Comparison of ENCODE assay signal across 29 cellular contexts in the genomic region with DNA sequence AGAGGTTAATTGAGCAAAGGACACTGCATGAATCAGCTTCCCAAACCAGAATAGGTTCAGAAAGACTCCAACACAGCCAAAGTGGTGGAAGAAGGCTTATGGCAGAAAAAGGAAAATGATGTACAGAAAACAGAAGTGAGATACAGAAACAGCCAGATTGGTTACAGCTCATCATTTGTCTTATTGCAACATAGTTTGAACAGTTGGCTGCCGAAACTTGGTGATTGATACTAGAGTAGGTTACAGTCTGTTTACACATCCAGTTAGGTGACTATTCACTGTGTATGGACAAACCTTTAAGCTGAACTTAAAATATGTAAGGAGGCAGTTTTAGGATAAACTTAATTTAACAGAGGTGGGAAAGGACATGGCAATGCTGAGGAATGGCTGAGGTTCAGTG. TPM values are rescaled to one million over a fixed set of nuclear protein-coding genes. Genes with fewer than 3 reads are reported as not detected.
DNase-seq lines count a peak whose midpoint lies in the region; ATAC-seq and TF ChIP-seq lines count a peak whose summit lies in the region.
"Had no signal": no experiment of that assay in that cellular context is flagged by ENCODE, and none has a peak within 500 bp of the region (broad histone marks: within the 10 kb centered on the region; RNA-seq: fewer than 3 reads in every experiment).

No MANE protein-coding gene starts in this region.

- no peak overlapping the region for H3K4me3 ChIP-seq in breast epithelium
- no peak overlapping the region for H3K4me3 ChIP-seq in PC-3 (ENCODE audit: low read length)
- no peak overlapping the region for H3K4me3 ChIP-seq in SK-N-SH (ENCODE audit: low read depth in 2 of 2, low read length in 1 of 2)
- H3K4me3 ChIP-seq: left lung, neural progenitor cell, pancreas, SK-N-MC, skin epidermis, upper lobe of right lung had no signal

- H3K36me3 Mint-ChIP-seq in MCF 10A (ENCODE audit: insufficient read depth, unreplicated experiment), result no peaks in the 10 kb centered on the region
- no peaks in the 10 kb centered on the region for H3K36me3 Mint-ChIP-seq in activated T-helper 2 cell treated with anti-CD3 and anti-CD28 coated beads, Interferon-gamma antibody, Interleukin-2, Interleukin-4, amounts not matched to agents 10 μg/mL and 5 μg/mL and 100 μg/mL, durations not matched to agents 14 hours and 24 hours and 36 hours (ENCODE audit: low read depth)
- H3K36me3 Mint-ChIP-seq in activated CD8-positive, alpha-beta T cell treated with anti-CD3 and anti-CD28 coated beads, Interleukin-2, amount 10 ng/mL, durations not matched to agents 7 days and 5 days (ENCODE audit: low read depth), result no peaks in the 10 kb centered on the region
- H3K36me3 Mint-ChIP-seq: activated naive CD4-positive, alpha-beta T cell treated with anti-CD3 and anti-CD28 coated beads, Interleukin-2, amount 50 U/mL, for 24 hours; neural progenitor cell; stimulated activated memory B cell treated with anti-CD40 and anti-IgM and Interleukin-4, amounts not matched to agents 10 μg/mL and 1 μg/mL and 100 μg/mL, for 72 hours had no signal

- no peak overlapping the region for H3K27ac ChIP-seq in breast epithelium
- H3K27ac ChIP-seq in PC-3 (ENCODE audit: low read length), result no peak overlapping the region
- H3K27ac ChIP-seq in SK-N-SH (ENCODE audit: low read depth in 2 of 2, low read length in 1 of 2), result no peak overlapping the region
- H3K27ac ChIP-seq: left lung, neural progenitor cell, pancreas, SK-N-MC, skin epidermis, upper lobe of right lung had no signal

- H3K9ac ChIP-seq in PC-3 (ENCODE audit: low read length), result no peak overlapping the region
- H3K9ac ChIP-seq in SK-N-SH, result no peak overlapping the region
- H3K9ac ChIP-seq: neural progenitor cell had no signal

- BruUV-seq in MCF 10A (replicated peaks; lab: Mats Ljungman, UMichigan) (no TSS peak), PC-3 (replicated peaks; lab: Mats Ljungman, UMichigan) (no TSS peak)

- H3K9me3 ChIP-seq in breast epithelium (no peaks in the 10 kb centered on the region), PC-3 (ENCODE audit: low read length) (no peaks in the 10 kb centered on the region), SK-N-SH (no peaks in the 10 kb centered on the region)
- H3K9me3 ChIP-seq: pancreas, upper lobe of right lung had no signal

- H4K20me1 ChIP-seq in PC-3 (ENCODE audit: low read length) (no peaks in the 10 kb centered on the region), SK-N-SH (ENCODE audit: insufficient read depth) (no peaks in the 10 kb centered on the region)

- peak; percentile 23 for DNase-seq in MCF 10A (ENCODE audit: unreplicated experiment)
- no peak for DNase-seq in breast epithelium (ENCODE audit: low spot score in 2 of 2)
- peak; percentile 44 for DNase-seq in PC-3
- peak; percentile 45 for DNase-seq in iris pigment epithelial cell (ENCODE audit: low read depth)
- DNase-seq in activated T-helper 2 cell treated with anti-CD3 and anti-CD28 coated beads, Interferon-gamma antibody, Interleukin-2, Interleukin-4, amounts not matched to agents 10 μg/mL and 5 μg/mL and 100 μg/mL, durations not matched to agents 14 hours and 24 hours and 36 hours (ENCODE audit: low spot score), result no peak
- no peak for DNase-seq in SK-N-SH
- DNase-seq in activated CD8-positive, alpha-beta T cell treated with anti-CD3 and anti-CD28 coated beads, Interleukin-2, amount 10 ng/mL, durations not matched to agents 7 days and 5 days, result no peak
- DNase-seq: activated CD4-positive, alpha-beta T cell treated with anti-CD3 and anti-CD28 coated beads, Interleukin-2, amount 50 U/mL, for 48 hours; AML-193; CD4-positive, alpha-beta memory T cell; glutamatergic neuron; left lung; NCI-H1436; NCI-H2081; NCI-H2227 treated with DMSO at 0.1 percent for 48 hours; pancreas; retina; T-helper 2 cell; upper lobe of right lung had no signal

- H3K27me3 ChIP-seq in breast epithelium (no peaks in the 10 kb centered on the region), PC-3 (ENCODE audit: low read length) (peaks cover 11% of the 10 kb centered on the region; the same call in 1 of the 2 replicates), SK-N-SH (ENCODE audit: insufficient read depth) (peaks cover 7% of the 10 kb centered on the region; the same call in 1 of the 2 replicates)
- H3K27me3 ChIP-seq: left lung, neural progenitor cell, upper lobe of right lung had no signal

- 47% methylated on average over 1 of the region's 1 CpG for WGBS in SK-N-SH (ENCODE audit: low lambda C conversion rate)

- TF ChIP-seq RAD21 in SK-N-SH (IDR thresholded peaks at IDR 0.05; ENCODE audit: low read length), result no peak

- no peaks in the 10 kb centered on the region for H3F3A ChIP-seq in PC-3 (ENCODE audit: low read length, unreplicated experiment)
- no peaks in the 10 kb centered on the region for H3F3A ChIP-seq in SK-N-SH (replicated peaks; ENCODE audit: insufficient read depth)

- H3K4me2 ChIP-seq in PC-3 (ENCODE audit: low read length) (no peak overlapping the region), SK-N-SH (no peak overlapping the region)
- H3K4me2 ChIP-seq: neural progenitor cell had no signal

- H3K4me1 ChIP-seq in breast epithelium (no peaks in the 10 kb centered on the region), PC-3 (ENCODE audit: insufficient read depth, low read length) (peaks cover 29% of the 10 kb centered on the region), SK-N-SH (ENCODE audit: control insufficient read depth in 1 of 2, insufficient read depth in 2 of 2, low read depth in 1 of 2, low read length in 1 of 2) (peaks cover 0 to 21% of the 10 kb centered on the region in 2 experiments; a peak in 2 of 4 replicates)
- H3K4me1 ChIP-seq: pancreas, upper lobe of right lung had no signal

- H3K27ac Mint-ChIP-seq in MCF 10A (ENCODE audit: low read depth, unreplicated experiment), result no peak overlapping the region
- H3K27ac Mint-ChIP-seq in activated T-helper 2 cell treated with anti-CD3 and anti-CD28 coated beads, Interferon-gamma antibody, Interleukin-2, Interleukin-4, amounts not matched to agents 10 μg/mL and 5 μg/mL and 100 μg/mL, durations not matched to agents 14 hours and 24 hours and 36 hours, result no peak overlapping the region
- H3K27ac Mint-ChIP-seq in activated CD8-positive, alpha-beta T cell treated with anti-CD3 and anti-CD28 coated beads, Interleukin-2, amount 10 ng/mL, durations not matched to agents 7 days and 5 days, result no peak overlapping the region
- H3K27ac Mint-ChIP-seq: activated naive CD4-positive, alpha-beta T cell treated with anti-CD3 and anti-CD28 coated beads, Interleukin-2, amount 50 U/mL, for 24 hours; activated T-helper 1 cell treated with anti-CD3 and anti-CD28 coated beads, Interleukin-12 subunit alpha, Interleukin-12 subunit beta, Interleukin-2, Interleukin-4 antibody, amounts not matched to agents 30 ng/mL and 10 ng/mL and 1 ng/mL, durations not matched to agents 14 hours and 24 hours and 36 hours; CD4-positive, alpha-beta memory T cell; neural progenitor cell; stimulated activated memory B cell treated with anti-CD40 and anti-IgM and Interleukin-4, amounts not matched to agents 10 μg/mL and 1 μg/mL and 100 μg/mL, for 72 hours had no signal

- H2AFZ ChIP-seq in PC-3 (ENCODE audit: low read length), result no peak overlapping the region
- H2AFZ ChIP-seq in SK-N-SH (ENCODE audit: low read depth), result no peak overlapping the region
- H2AFZ ChIP-seq: neural progenitor cell had no signal

- CTCF ChIA-PET in MCF 10A (lab: Yijun Ruan, JAX) (interaction anchor here (0.7 to 3.8 kb wide), 6 partner anchors 14 to 1855 kb away, joined by 3 to 12 read pairs (median 4); partner anchors contain the start of gene TMEM100), PC-3 (lab: Charles Lee) (no interaction called here), SK-N-SH (lab: Yijun Ruan, JAX) (interaction anchor here (0.7 to 2.4 kb wide), 9 partner anchors 11 to 178 kb away, joined by 3 to 19 read pairs (median 5); no protein-coding TSS in a partner anchor)
- CTCF ChIA-PET in activated CD8-positive, alpha-beta T cell treated with anti-CD3 and anti-CD28 coated beads, Interleukin-2, amount 10 ng/mL, durations not matched to agents 7 days and 5 days (lab: Charles Lee), result interaction anchor here (1.3 kb wide), 1 partner anchor 14 kb away, joined by 4 read pairs; no protein-coding TSS in a partner anchor

- H3K9me2 ChIP-seq in PC-3 (replicated peaks; ENCODE audit: low read length), result no peaks in the 10 kb centered on the region
- H3K9me2 ChIP-seq in SK-N-SH, result no peaks in the 10 kb centered on the region

- TF ChIP-seq EP300 in SK-N-SH (IDR thresholded peaks at IDR 0.05; ENCODE audit: borderline replicate concordance in 1 of 2, low read depth in 1 of 2, low read length in 1 of 2), result no peak

- no peaks in the 10 kb centered on the region for H3K27me3 Mint-ChIP-seq in MCF 10A (ENCODE audit: insufficient read depth, unreplicated experiment)
- peaks cover 3% of the 10 kb centered on the region for H3K27me3 Mint-ChIP-seq in activated T-helper 2 cell treated with anti-CD3 and anti-CD28 coated beads, Interferon-gamma antibody, Interleukin-2, Interleukin-4, amounts not matched to agents 10 μg/mL and 5 μg/mL and 100 μg/mL, durations not matched to agents 14 hours and 24 hours and 36 hours (ENCODE audit: low read depth)
- H3K27me3 Mint-ChIP-seq in activated CD8-positive, alpha-beta T cell treated with anti-CD3 and anti-CD28 coated beads, Interleukin-2, amount 10 ng/mL, durations not matched to agents 7 days and 5 days (ENCODE audit: low read depth), result peaks cover 18% of the 10 kb centered on the region

- TF ChIP-seq POLR2A in breast epithelium (IDR thresholded peaks at IDR 0.05), result no peak

- H3K4me3 Mint-ChIP-seq in MCF 10A (ENCODE audit: unreplicated experiment), result no peak overlapping the region
- no peak overlapping the region for H3K4me3 Mint-ChIP-seq in activated T-helper 2 cell treated with anti-CD3 and anti-CD28 coated beads, Interferon-gamma antibody, Interleukin-2, Interleukin-4, amounts not matched to agents 10 μg/mL and 5 μg/mL and 100 μg/mL, durations not matched to agents 14 hours and 24 hours and 36 hours (ENCODE audit: low read depth)
- no peak overlapping the region for H3K4me3 Mint-ChIP-seq in activated CD8-positive, alpha-beta T cell treated with anti-CD3 and anti-CD28 coated beads, Interleukin-2, amount 10 ng/mL, durations not matched to agents 7 days and 5 days
- H3K4me3 Mint-ChIP-seq: activated naive CD4-positive, alpha-beta T cell treated with anti-CD3 and anti-CD28 coated beads, Interleukin-2, amount 50 U/mL, for 24 hours; activated T-helper 1 cell treated with anti-CD3 and anti-CD28 coated beads, Interleukin-12 subunit alpha, Interleukin-12 subunit beta, Interleukin-2, Interleukin-4 antibody, amounts not matched to agents 30 ng/mL and 10 ng/mL and 1 ng/mL, durations not matched to agents 14 hours and 24 hours and 36 hours; CD4-positive, alpha-beta memory T cell; neural progenitor cell; stimulated activated memory B cell treated with anti-CD40 and anti-IgM and Interleukin-4, amounts not matched to agents 10 μg/mL and 1 μg/mL and 100 μg/mL, for 72 hours had no signal

- peaks cover 14% of the 10 kb centered on the region for H3K9me3 Mint-ChIP-seq in MCF 10A (ENCODE audit: unreplicated experiment)
- no peaks in the 10 kb centered on the region for H3K9me3 Mint-ChIP-seq in activated T-helper 2 cell treated with anti-CD3 and anti-CD28 coated beads, Interferon-gamma antibody, Interleukin-2, Interleukin-4, amounts not matched to agents 10 μg/mL and 5 μg/mL and 100 μg/mL, durations not matched to agents 14 hours and 24 hours and 36 hours
- no peaks in the 10 kb centered on the region for H3K9me3 Mint-ChIP-seq in activated CD8-positive, alpha-beta T cell treated with anti-CD3 and anti-CD28 coated beads, Interleukin-2, amount 10 ng/mL, durations not matched to agents 7 days and 5 days (ENCODE audit: insufficient read depth)
- H3K9me3 Mint-ChIP-seq: activated naive CD4-positive, alpha-beta T cell treated with anti-CD3 and anti-CD28 coated beads, Interleukin-2, amount 50 U/mL, for 24 hours had no signal

- POLR2A ChIA-PET in MCF 10A (lab: Yijun Ruan, JAX), result no interaction called here
- POLR2A ChIA-PET in PC-3 (lab: Charles Lee; ENCODE audit: unreplicated experiment), result no interaction called here
- POLR2A ChIA-PET in SK-N-SH (lab: Yijun Ruan, JAX), result no interaction called here
- POLR2A ChIA-PET in activated CD8-positive, alpha-beta T cell treated with anti-CD3 and anti-CD28 coated beads, Interleukin-2, amount 10 ng/mL, durations not matched to agents 7 days and 5 days (lab: Charles Lee), result no interaction called here

- H3K79me2 ChIP-seq in PC-3 (ENCODE audit: low read length) (no peaks in the 10 kb centered on the region), SK-N-SH (ENCODE audit: insufficient read depth) (no peaks in the 10 kb centered on the region)

- TF ChIP-seq CTCF in MCF 10A (IDR thresholded peaks at IDR 0.05; ENCODE audit: unreplicated experiment) (no peak), breast epithelium (IDR thresholded peaks at IDR 0.05) (no peak), PC-3 (conservative IDR thresholded peaks at IDR 0.05; ENCODE audit: low read depth, low read length) (no peak), SK-N-SH (IDR thresholded peaks at IDR 0.05) (no peak)

- intact Hi-C loops in MCF 10A (cut with micrococcal nuclease), result no loop called here
- intact Hi-C loops in breast epithelium (cut with DNase I; ENCODE audit: low total_unique reads), result no loop called here
- intact Hi-C loops in PC-3 (cut with micrococcal nuclease), result no loop called here
- intact Hi-C loops in activated T-helper 2 cell treated with anti-CD3 and anti-CD28 coated beads, Interferon-gamma antibody, Interleukin-2, Interleukin-4, amounts not matched to agents 10 μg/mL and 5 μg/mL and 100 μg/mL, durations not matched to agents 14 hours and 24 hours and 36 hours (cut with micrococcal nuclease), result no loop called here

- ATAC-seq in PC-3 (no peak), GM18498 (IDR thresholded peaks at IDR 0.05; ENCODE audit: unreplicated experiment) (no peak)
- no peak for ATAC-seq in activated CD8-positive, alpha-beta T cell treated with anti-CD3 and anti-CD28 coated beads, Interleukin-2, amount 10 ng/mL, durations not matched to agents 7 days and 5 days
- ATAC-seq: activated CD4-positive, CD25-positive, alpha-beta regulatory T cell treated with anti-CD3 and anti-CD28 coated beads, Interleukin-2, amount 50 U/mL, for 24 hours; left lung; pancreas; stimulated activated memory B cell treated with anti-CD40 and anti-IgM and Interleukin-4, amounts not matched to agents 10 μg/mL and 1 μg/mL and 100 μg/mL, for 72 hours; upper lobe of right lung had no signal

- H3K4me1 Mint-ChIP-seq in MCF 10A (ENCODE audit: insufficient read depth, unreplicated experiment), result peaks cover 7% of the 10 kb centered on the region
- no peaks in the 10 kb centered on the region for H3K4me1 Mint-ChIP-seq in activated T-helper 2 cell treated with anti-CD3 and anti-CD28 coated beads, Interferon-gamma antibody, Interleukin-2, Interleukin-4, amounts not matched to agents 10 μg/mL and 5 μg/mL and 100 μg/mL, durations not matched to agents 14 hours and 24 hours and 36 hours (ENCODE audit: low read depth)
- no peaks in the 10 kb centered on the region for H3K4me1 Mint-ChIP-seq in activated CD8-positive, alpha-beta T cell treated with anti-CD3 and anti-CD28 coated beads, Interleukin-2, amount 10 ng/mL, durations not matched to agents 7 days and 5 days (ENCODE audit: low read depth)
- H3K4me1 Mint-ChIP-seq: activated naive CD4-positive, alpha-beta T cell treated with anti-CD3 and anti-CD28 coated beads, Interleukin-2, amount 50 U/mL, for 24 hours; CD4-positive, alpha-beta memory T cell; stimulated activated memory B cell treated with anti-CD40 and anti-IgM and Interleukin-4, amounts not matched to agents 10 μg/mL and 1 μg/mL and 100 μg/mL, for 72 hours had no signal

- H3K36me3 ChIP-seq in breast epithelium (no peaks in the 10 kb centered on the region), PC-3 (ENCODE audit: low read depth, low read length) (no peaks in the 10 kb centered on the region), SK-N-SH (replicated peaks in 1 of 2; ENCODE audit: control insufficient read depth in 1 of 2, insufficient read depth in 2 of 2, low read length in 1 of 2) (no peaks in the 10 kb centered on the region)
- H3K36me3 ChIP-seq: left lung, neural progenitor cell, pancreas, upper lobe of right lung had no signal

RNA-seq across cellular contexts. Expression of gene TMEM100, which starts 18.3 kb away (rescaled TPM):
- 1.1 and 1.7 TPM in 2 replicates for total RNA-seq in MCF 10A (2022)
- 10 to 100 TPM in 2 of 3 donors, 1 to 10 TPM in 1; 6.7 to 27.2 (median 20.3) TPM for total RNA-seq in breast epithelium
- not detected in 2 replicates for total RNA-seq in PC-3 (2014; rRNA removed)
- not detected in 2 replicates for total RNA-seq in activated T-helper 2 cell treated with anti-CD3 and anti-CD28 coated beads, Interferon-gamma antibody, Interleukin-2, Interleukin-4, amounts not matched to agents 10 μg/mL and 5 μg/mL and 100 μg/mL, durations not matched to agents 14 hours and 24 hours and 36 hours
- 1.5 and 1.7 TPM in 2 replicates for polyA plus RNA-seq in SK-N-SH (2012; rRNA removed)
- 2.0 and 2.2 TPM in 2 replicates for polyA plus RNA-seq in SK-N-SH (2012; cell fraction: cytosol; rRNA removed)
- 1.3 and 1.4 TPM in 2 replicates for polyA plus RNA-seq in SK-N-SH (2012; cell fraction: nucleus; rRNA removed)
- not detected for total RNA-seq in activated CD8-positive, alpha-beta T cell treated with anti-CD3 and anti-CD28 coated beads, Interleukin-2, amount 10 ng/mL, durations not matched to agents 7 days and 5 days
- total RNA-seq: activated T-helper 1 cell treated with anti-CD3 and anti-CD28 coated beads, Interleukin-12 subunit alpha, Interleukin-12 subunit beta, Interleukin-2, Interleukin-4 antibody, amounts not matched to agents 30 ng/mL and 10 ng/mL and 1 ng/mL, durations not matched to agents 14 hours and 24 hours and 36 hours; CD4-positive, alpha-beta memory T cell; epithelial cell of proximal tubule; HT-29 had no signal
- polyA plus RNA-seq: CD4-positive, alpha-beta memory T cell had no signal

RNA-seq across cellular contexts. Expression of gene PCTP, which starts 46.4 kb away (rescaled TPM):
- 10.2 and 11.9 TPM in 2 replicates for total RNA-seq in MCF 10A (2022)
- 10 to 100 TPM; 19.3 to 29.4 (median 25.0) TPM for total RNA-seq in breast epithelium
- 15.4 and 17.6 TPM in 2 replicates for total RNA-seq in PC-3 (2014; rRNA removed)
- total RNA-seq in activated T-helper 2 cell treated with anti-CD3 and anti-CD28 coated beads, Interferon-gamma antibody, Interleukin-2, Interleukin-4, amounts not matched to agents 10 μg/mL and 5 μg/mL and 100 μg/mL, durations not matched to agents 14 hours and 24 hours and 36 hours, result 8.8 and 9.4 TPM in 2 replicates
- polyA plus RNA-seq in SK-N-SH (2012; rRNA removed), result 20.8 and 25.1 TPM in 2 replicates
- polyA plus RNA-seq in SK-N-SH (2012; cell fraction: cytosol; rRNA removed), result 25.7 and 26.3 TPM in 2 replicates
- polyA plus RNA-seq in SK-N-SH (2012; cell fraction: nucleus; rRNA removed), result 15.7 and 22.3 TPM in 2 replicates
- 1 to 10 TPM; 7.7 to 8.2 TPM for total RNA-seq in activated CD8-positive, alpha-beta T cell treated with anti-CD3 and anti-CD28 coated beads, Interleukin-2, amount 10 ng/mL, durations not matched to agents 7 days and 5 days

Comparison
In these comparisons a context has a peak if more than half of its experiments do, and no peak if none do; other contexts are left out.
1. DNase-seq: peak in MCF 10A (single experiment), PC-3 (single experiment) and iris pigment epithelial cell (single experiment); none in breast epithelium (0 of 2), activated T-helper 2 cell treated with anti-CD3 and anti-CD28 coated beads, Interferon-gamma antibody, Interleukin-2, Interleukin-4, amounts not matched to agents 10 μg/mL and 5 μg/mL and 100 μg/mL, durations not matched to agents 14 hours and 24 hours and 36 hours (single experiment), SK-N-SH (single experiment) and activated CD8-positive, alpha-beta T cell treated with anti-CD3 and anti-CD28 coated beads, Interleukin-2, amount 10 ng/mL, durations not matched to agents 7 days and 5 days (single experiment).